ENCODE assay signal across 1 cellular context in genomic region chr10:10794056-10794455, GRCh38.
TF ChIP-seq lines count a peak whose summit lies in the region.

No MANE protein-coding gene starts in this region.

TF ChIP-seq in GM23338, 12 proteins besides CTCF, POLR2A, EP300 and RAD21 (continued from another document):
- TF ChIP-seq ZNF462 (CRISPR knock-in tag; IDR thresholded peaks at IDR 0.05) (no peak), CREB1 (CRISPR knock-in tag; IDR thresholded peaks at IDR 0.05; ENCODE audit: low read depth) (no peak), ZNF114 (CRISPR knock-in tag; IDR thresholded peaks at IDR 0.05) (no peak), EZH2 (IDR thresholded peaks at IDR 0.05; ENCODE audit: low read depth, unreplicated experiment) (no peak), ETS1 (IDR thresholded peaks at IDR 0.05) (no peak), POLR2AphosphoS5 (IDR thresholded peaks at IDR 0.05; ENCODE audit: low read depth) (no peak)
